ENCODE assay signal across 17 cellular contexts in the genomic region with DNA sequence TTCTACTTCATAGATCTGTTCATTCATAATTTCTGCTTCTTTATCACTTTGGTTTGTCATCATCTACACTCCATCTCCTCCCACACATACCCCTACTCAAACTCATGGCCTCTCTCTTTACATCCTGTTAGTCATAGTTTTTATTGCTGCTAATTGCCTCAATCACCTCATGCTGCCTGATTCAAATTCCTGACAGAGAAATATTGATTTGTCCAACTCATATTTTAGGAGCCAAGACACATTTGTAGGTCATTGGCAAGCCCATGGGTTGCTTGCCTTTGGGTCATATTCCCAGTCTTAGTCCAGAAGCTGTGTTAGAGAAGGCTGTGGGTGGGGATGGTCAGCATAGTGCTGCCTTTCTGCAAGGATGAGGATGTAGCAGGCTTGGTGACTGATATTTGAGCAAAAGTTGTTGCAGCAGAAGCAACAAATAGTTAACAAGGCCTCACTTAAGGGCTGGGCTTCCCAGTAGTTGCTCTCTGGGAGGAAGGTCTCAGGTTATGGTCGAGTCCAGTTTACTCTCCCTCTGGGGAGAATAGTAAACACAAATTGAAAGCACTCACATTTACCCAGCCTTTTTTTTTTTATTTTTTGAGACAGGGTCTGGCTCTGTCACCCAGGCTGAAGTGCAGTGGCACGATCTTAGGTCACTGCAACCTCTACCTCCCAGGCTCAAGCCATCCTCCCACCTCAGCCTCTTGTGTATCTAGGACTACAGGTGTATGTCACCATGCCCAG. TPM values are rescaled to one million over a fixed set of nuclear protein-coding genes. Genes with fewer than 3 reads are reported as not detected.
A peak's percentile ranks its signal among the peaks of the same experiment; 100 is the strongest.
DNase-seq lines count a peak whose midpoint lies in the region; ATAC-seq and TF ChIP-seq lines count a peak whose summit lies in the region.
"Had no signal": no experiment of that assay in that cellular context is flagged by ENCODE, and none has a peak within 500 bp of the region (broad histone marks: within the 10 kb centered on the region; RNA-seq: fewer than 3 reads in every experiment).

No MANE protein-coding gene starts in this region.

- no peak overlapping the region for H3K9ac ChIP-seq in fibroblast of lung (ENCODE audit: insufficient read depth, low read length)

- H3K4me3 Mint-ChIP-seq in MCF 10A (ENCODE audit: unreplicated experiment): no peak overlapping the region
- H3K4me3 Mint-ChIP-seq in stimulated activated naive CD8-positive, alpha-beta T cell treated with anti-CD3 and anti-CD28 coated beads, Interleukin-15, amount 100 ng/mL, for 72 hours: peak overlapping the region; percentile 2 to 3
- H3K4me3 Mint-ChIP-seq: activated B cell treated with CpG ODN at 0.5 μM for 24 hours; effector memory CD8-positive, alpha-beta T cell had no signal

- POLR2A ChIA-PET in MCF 10A (lab: Yijun Ruan, JAX): interaction anchor here (1.0 to 1.6 kb wide), 3 partner anchors 21 to 28 kb away, joined by 3 to 6 read pairs (median 3); no protein-coding TSS in a partner anchor

- DNase-seq in MCF 10A (ENCODE audit: unreplicated experiment) (peak; percentile 16), breast epithelium (ENCODE audit: low spot score in 2 of 2) (no peak), SW480 (ENCODE audit: low spot score) (peak; percentile 65), fibroblast of lung (ENCODE audit: low read depth in 2 of 2) (peak in 1 of 2 donors; percentile 44), H4 (ENCODE audit: low spot score) (no peak), NCI-H774 (lab: John Stamatoyannopoulos, UW) (no peak)
- DNase-seq in stimulated activated naive CD8-positive, alpha-beta T cell treated with anti-CD3 and anti-CD28 coated beads, Interleukin-15, amount 100 ng/mL, for 72 hours: no peak
- DNase-seq: activated B cell treated with CpG ODN at 0.5 μM for 24 hours; brain microvascular endothelial cell; effector memory CD8-positive, alpha-beta T cell; glutamatergic neuron; NCI-H2081 treated with DMSO at 0.1 percent for 48 hours; psoas muscle; stimulated activated CD4-positive, alpha-beta T cell treated with anti-CD3 and anti-CD28 coated beads, Interleukin-2, amount 100 ng/mL, for 48 hours; uterus had no signal

- TF ChIP-seq CTCF in MCF 10A (IDR thresholded peaks at IDR 0.05; ENCODE audit: unreplicated experiment): no peak
- TF ChIP-seq CTCF in breast epithelium (IDR thresholded peaks at IDR 0.05): no peak
- no peak for TF ChIP-seq CTCF in fibroblast of lung (conservative IDR thresholded peaks at IDR 0.05 in 1 of 2, IDR thresholded peaks at IDR 0.05 in 1 of 2; ENCODE audit: low read depth in 1 of 2, low read length in 2 of 2)

- H3K4me3 ChIP-seq in breast epithelium (no peak overlapping the region), fibroblast of lung (replicated peaks in 1 of 4; ENCODE audit: control extremely low read depth in 1 of 4, insufficient read depth in 1 of 4, low read depth in 3 of 4, low read length in 4 of 4) (no peak overlapping the region)
- H3K4me3 ChIP-seq: GM12878, psoas muscle, uterus had no signal

- no peak overlapping the region for H2AFZ ChIP-seq in fibroblast of lung (ENCODE audit: low read length)

- H3K27ac ChIP-seq in breast epithelium (no peak overlapping the region), fibroblast of lung (ENCODE audit: insufficient read depth, low read length) (no peak overlapping the region)
- H3K27ac ChIP-seq: brain microvascular endothelial cell, psoas muscle, uterus had no signal

- no peaks in the 10 kb centered on the region for H3K79me2 ChIP-seq in fibroblast of lung (ENCODE audit: control insufficient read depth, insufficient read depth, low read length)

- no peak overlapping the region for H3K27ac Mint-ChIP-seq in MCF 10A (ENCODE audit: low read depth, unreplicated experiment)
- H3K27ac Mint-ChIP-seq in stimulated activated naive CD8-positive, alpha-beta T cell treated with anti-CD3 and anti-CD28 coated beads, Interleukin-15, amount 100 ng/mL, for 72 hours: peak overlapping the region; percentile 0 to 59
- H3K27ac Mint-ChIP-seq: activated B cell treated with CpG ODN at 0.5 μM for 24 hours; effector memory CD8-positive, alpha-beta T cell had no signal

- peaks cover 13% of the 10 kb centered on the region for H3K4me1 Mint-ChIP-seq in MCF 10A (ENCODE audit: insufficient read depth, unreplicated experiment)
- H3K4me1 Mint-ChIP-seq in stimulated activated naive CD8-positive, alpha-beta T cell treated with anti-CD3 and anti-CD28 coated beads, Interleukin-15, amount 100 ng/mL, for 72 hours: peaks cover 16% of the 10 kb centered on the region
- H3K4me1 Mint-ChIP-seq: activated B cell treated with CpG ODN at 0.5 μM for 24 hours had no signal

- H3K9me3 ChIP-seq in breast epithelium (no peaks in the 10 kb centered on the region), fibroblast of lung (ENCODE audit: control insufficient read depth, insufficient read depth, low read depth, low read length) (no peaks in the 10 kb centered on the region)
- H3K9me3 ChIP-seq: psoas muscle, uterus had no signal

- H3K27me3 Mint-ChIP-seq in MCF 10A (ENCODE audit: insufficient read depth, unreplicated experiment): no peaks in the 10 kb centered on the region
- no peaks in the 10 kb centered on the region for H3K27me3 Mint-ChIP-seq in stimulated activated naive CD8-positive, alpha-beta T cell treated with anti-CD3 and anti-CD28 coated beads, Interleukin-15, amount 100 ng/mL, for 72 hours
- H3K27me3 Mint-ChIP-seq: activated B cell treated with CpG ODN at 0.5 μM for 24 hours; effector memory CD8-positive, alpha-beta T cell had no signal

- no peaks in the 10 kb centered on the region for H3K27me3 ChIP-seq in breast epithelium
- H3K27me3 ChIP-seq in fibroblast of lung (ENCODE audit: control insufficient read depth, insufficient read depth, low read length): no peaks in the 10 kb centered on the region
- H3K27me3 ChIP-seq: brain microvascular endothelial cell, uterus had no signal

- ATAC-seq in stimulated activated naive CD8-positive, alpha-beta T cell treated with anti-CD3 and anti-CD28 coated beads, Interleukin-15, amount 100 ng/mL, for 72 hours: peak; percentile 96
- ATAC-seq in GM21367 (IDR thresholded peaks at IDR 0.05; ENCODE audit: unreplicated experiment): no peak
- ATAC-seq: effector memory CD8-positive, alpha-beta T cell; GM12878 had no signal

- H3K4me1 ChIP-seq in breast epithelium (no peaks in the 10 kb centered on the region), fibroblast of lung (ENCODE audit: control insufficient read depth, extremely low read depth, insufficient read depth, low read length) (no peaks in the 10 kb centered on the region)
- H3K4me1 ChIP-seq: uterus had no signal

- BruUV-seq in MCF 10A (replicated peaks; lab: Mats Ljungman, UMichigan): TSS peak; percentile 55

- H3K36me3 ChIP-seq in breast epithelium: no peaks in the 10 kb centered on the region
- no peaks in the 10 kb centered on the region for H3K36me3 ChIP-seq in fibroblast of lung (ENCODE audit: control insufficient read depth, insufficient read depth, low read length)
- H3K36me3 ChIP-seq: brain microvascular endothelial cell, uterus had no signal

- peaks cover 5% of the 10 kb centered on the region for H3K9me3 Mint-ChIP-seq in MCF 10A (ENCODE audit: unreplicated experiment)
- H3K9me3 Mint-ChIP-seq in stimulated activated naive CD8-positive, alpha-beta T cell treated with anti-CD3 and anti-CD28 coated beads, Interleukin-15, amount 100 ng/mL, for 72 hours: no peaks in the 10 kb centered on the region
- H3K9me3 Mint-ChIP-seq: activated B cell treated with CpG ODN at 0.5 μM for 24 hours; effector memory CD8-positive, alpha-beta T cell had no signal

- intact Hi-C loops in MCF 10A (cut with micrococcal nuclease) (no loop called here), breast epithelium (cut with DNase I; ENCODE audit: low total_unique reads) (no loop called here)

- H3K4me2 ChIP-seq in fibroblast of lung (ENCODE audit: extremely low read depth, insufficient read depth, low read length): peak overlapping the region; percentile 13

- no peaks in the 10 kb centered on the region for H3K36me3 Mint-ChIP-seq in MCF 10A (ENCODE audit: insufficient read depth, unreplicated experiment)

- H4K20me1 ChIP-seq in fibroblast of lung (ENCODE audit: control insufficient read depth, extremely low read depth, insufficient read depth, low read length): no peaks in the 10 kb centered on the region

- no peak for TF ChIP-seq POLR2A in breast epithelium (IDR thresholded peaks at IDR 0.05)

- CTCF ChIA-PET in MCF 10A (lab: Yijun Ruan, JAX): no interaction called here

RNA-seq across cellular contexts. Expression of a gene that starts 22.4 kb away (rescaled TPM):
- total RNA-seq in MCF 10A (2022) (48.2 and 48.7 TPM in 2 replicates), breast epithelium (100 to 1,000 TPM in 2 of 3 donors, 10 to 100 TPM in 1; 83.6 to 144 (median 127) TPM), fibroblast of lung (63.9 and 75.5 TPM in 2 replicates)
- 50.1 and 67.7 TPM in 2 replicates for polyA plus RNA-seq in fibroblast of lung
- polyA plus RNA-seq in fibroblast of lung (2012): 22.3 and 29.1 TPM in 2 replicates
- polyA minus RNA-seq in fibroblast of lung (ENCODE audit: low replicate concordance): 8.3 and 11.0 TPM in 2 replicates
- total RNA-seq in H4 (2014; rRNA removed; shearing (Covaris generic)): 31.5 and 34.0 TPM in 2 replicates

Comparison
In these comparisons a context has a peak if more than half of its experiments do, and no peak if none do; other contexts are left out.
1. DNase-seq: peak in MCF 10A (single experiment) and SW480 (single experiment); none in breast epithelium (0 of 2), stimulated activated naive CD8-positive, alpha-beta T cell treated with anti-CD3 and anti-CD28 coated beads, Interleukin-15, amount 100 ng/mL, for 72 hours (0 of 2), H4 (single experiment) and NCI-H774 (single experiment).